ENCODE assay signal across 8 cellular contexts in genomic region chr12:53378705-53379388, GRCh38. TPM values are rescaled to one million over a fixed set of nuclear protein-coding genes. Genes with fewer than 3 reads are reported as not detected.
DNase-seq lines count a peak whose midpoint lies in the region; ATAC-seq, FAIRE-seq and TF ChIP-seq lines count a peak whose summit lies in the region.

No MANE protein-coding gene starts in this region.

- BruUV-seq in HepG2 (replicated peaks; lab: Mats Ljungman, UMichigan): TSS peak; percentile 71

- H3K9me3 ChIP-seq in HepG2 (ENCODE audit: low read length): no peaks in the 10 kb centered on the region

- H2AFZ ChIP-seq in HepG2 (ENCODE audit: low read length): peak overlapping the region; percentile 77

- peak overlapping the region; percentile 63 for H3K27ac ChIP-seq in HepG2 (ENCODE audit: extremely low read length, insufficient read depth, low read length)

- no peaks in the 10 kb centered on the region for H3K9me3 Mint-ChIP-seq in WTC11
- no peaks in the 10 kb centered on the region for H3K9me3 Mint-ChIP-seq in activated T-cell treated with anti-CD3 and anti-CD28 coated beads, Interleukin-2, amount 50 U/mL, for 4 hours

- peaks cover 15 to 21% of the 10 kb centered on the region in 2 experiments for H3K36me3 ChIP-seq in HepG2 (replicated peaks in 1 of 2; ENCODE audit: control insufficient read depth in 1 of 2, insufficient read depth in 2 of 2, low read length in 2 of 2)

- TF ChIP-seq EP300 in HepG2 (IDR thresholded peaks at IDR 0.05; ENCODE audit: low read depth in 2 of 2, low read length in 2 of 2) (no peak), HepG2 (CRISPR knock-in tag; IDR thresholded peaks at IDR 0.05; ENCODE audit: borderline replicate concordance) (no peak)

- POLR2A ChIA-PET in HEK293T (lab: Yijun Ruan, JAX): interaction anchor here (0.6 to 2.9 kb wide), 36 partner anchors 9 to 372 kb away, joined by 3 to 32 read pairs (median 5); partner anchors contain the start of genes AAAS, CSAD, ESPL1 and PFDN5
- POLR2A ChIA-PET in WTC11 (lab: Charles Lee): interaction anchor here (0.8 to 1.7 kb wide), 7 partner anchors 26 to 120 kb away, joined by 5 to 11 read pairs (median 7); partner anchors contain the start of genes AAAS, MAP3K12 and PRR13
- POLR2A ChIA-PET in HepG2 (lab: Yijun Ruan, JAX): interaction anchor here (0.6 to 2.7 kb wide), 23 partner anchors 10 to 300 kb away, joined by 3 to 24 read pairs (median 5); partner anchors contain the start of genes AAAS, CSAD, ESPL1 and MAP3K12

- TF ChIP-seq RAD21 in HepG2 (CRISPR knock-in tag; IDR thresholded peaks at IDR 0.05): peak; percentile 28; the same call in 1 of the 2 replicates

- H3K4me3 ChIP-seq in HepG2 (replicated peaks in 1 of 3; ENCODE audit: insufficient read depth in 1 of 3, low read depth in 2 of 3, low read length in 3 of 3): no peak overlapping the region

- TF ChIP-seq CTCF in WTC11 (IDR thresholded peaks at IDR 0.05) (no peak), HepG2 (CRISPR knock-in tag; IDR thresholded peaks at IDR 0.05) (no peak), GM13977 (IDR thresholded peaks at IDR 0.05; ENCODE audit: extremely low read depth, insufficient read depth, missing control alignments) (no peak)

- peaks cover 25% of the 10 kb centered on the region for H3K36me3 Mint-ChIP-seq in WTC11
- peaks cover 24% of the 10 kb centered on the region for H3K36me3 Mint-ChIP-seq in activated T-cell treated with anti-CD3 and anti-CD28 coated beads, Interleukin-2, amount 50 U/mL, for 4 hours (ENCODE audit: insufficient read depth)

- CTCF ChIA-PET in HEK293T (lab: Yijun Ruan, JAX): interaction anchor here (0.6 to 2.7 kb wide), 6 partner anchors 23 to 122 kb away, joined by 3 to 17 read pairs (median 8); partner anchors contain the start of genes AAAS and TARBP2
- CTCF ChIA-PET in WTC11 (lab: Charles Lee): interaction anchor here (0.7 to 8.7 kb wide), 18 partner anchors 9 to 325 kb away, joined by 3 to 103 read pairs (median 6); partner anchors contain the start of genes AAAS and IGFBP6
- CTCF ChIA-PET in HepG2 (lab: Yijun Ruan, JAX; ENCODE audit: low intra/inter-chr PET ratio, low total read pairs): no interaction called here

- no peaks in the 10 kb centered on the region; a peak in 1 of 5 replicates for H3K27me3 ChIP-seq in HepG2 (ENCODE audit: control insufficient read depth in 1 of 2, insufficient read depth in 2 of 2, low read length in 2 of 2)

- no peak overlapping the region for H3K4me2 ChIP-seq in HepG2 (ENCODE audit: low read depth, low read length)

- no peaks in the 10 kb centered on the region for H4K20me1 ChIP-seq in HepG2 (ENCODE audit: insufficient read depth, low read length)

- DNase-seq in ACHN: peak; percentile 25
- no peak for DNase-seq in HEK293T (ENCODE audit: extremely low spot score)
- DNase-seq in WTC11 (ENCODE audit: low spot score): no peak
- DNase-seq in HepG2 (ENCODE audit: low spot score): no peak
- no peak for DNase-seq in activated gamma-delta T cell (lab: John Stamatoyannopoulos, UW)
- DNase-seq in GM13977 (ENCODE audit: low spot score): no peak
- DNase-seq in activated T-cell treated with anti-CD3 and anti-CD28 coated beads, Interleukin-2, amount 50 U/mL, for 4 hours: no peak

- peaks cover 45% of the 10 kb centered on the region for H3K4me1 ChIP-seq in HepG2 (ENCODE audit: insufficient read depth, low read length)

- peaks cover 3% of the 10 kb centered on the region; the same call in 1 of the 2 replicates for H3K27me3 Mint-ChIP-seq in WTC11 (ENCODE audit: low read depth)
- no peaks in the 10 kb centered on the region for H3K27me3 Mint-ChIP-seq in activated T-cell treated with anti-CD3 and anti-CD28 coated beads, Interleukin-2, amount 50 U/mL, for 4 hours (ENCODE audit: low read depth)

- intact Hi-C loops in HepG2 (cut with micrococcal nuclease; ENCODE audit: unreplicated experiment): no loop called here

- in situ Hi-C loops in ACHN (cut with HindIII; ENCODE audit: low pct_ligation_motif_present, low pct_unique_long_range_greater_than_20kb, low sequenced_read_pairs) (no loop called here), HepG2 (cut with HindIII; ENCODE audit: extremely low pct_ligation_motif_present, low pct_unique_long_range_greater_than_20kb) (no loop called here), GM13977 (cut with MboI; ENCODE audit: low pct_unique_long_range_greater_than_20kb, low sequenced_read_pairs, unreplicated experiment) (no loop called here)

- no peak for TF ChIP-seq POLR2A in HepG2 (IDR thresholded peaks at IDR 0.05; ENCODE audit: insufficient read depth in 1 of 2, low read depth in 2 of 2, low read length in 2 of 2)

- FAIRE-seq in HepG2 (lab: Jason Lieb, UNC): no peak

- no peak for ATAC-seq in WTC11
- no peak for ATAC-seq in HepG2
- ATAC-seq in activated T-cell treated with anti-CD3 and anti-CD28 coated beads, Interleukin-2, amount 50 U/mL, for 4 hours: no peak
- ATAC-seq in GM21367 (IDR thresholded peaks at IDR 0.05; ENCODE audit: unreplicated experiment): no peak

- H3K4me3 Mint-ChIP-seq in WTC11: no peak overlapping the region
- H3K4me3 Mint-ChIP-seq in activated T-cell treated with anti-CD3 and anti-CD28 coated beads, Interleukin-2, amount 50 U/mL, for 4 hours: no peak overlapping the region

- H3K79me2 ChIP-seq in HepG2 (ENCODE audit: insufficient read depth, low read length): peaks cover 24% of the 10 kb centered on the region

- WGBS in HepG2 (ENCODE audit: low lambda C conversion rate): 98% methylated on average over 23 of the region's 23 CpGs

- no peak overlapping the region; the same call in 1 of the 2 replicates for H3K9ac ChIP-seq in HepG2 (ENCODE audit: insufficient read depth, low read depth, low read length)

- H3K4me1 Mint-ChIP-seq in WTC11: peaks cover 27% of the 10 kb centered on the region
- peaks cover 33% of the 10 kb centered on the region for H3K4me1 Mint-ChIP-seq in activated T-cell treated with anti-CD3 and anti-CD28 coated beads, Interleukin-2, amount 50 U/mL, for 4 hours (ENCODE audit: low read depth)

- no peak overlapping the region for H3K27ac Mint-ChIP-seq in WTC11

RNA-seq across cellular contexts. Expression of gene SP1, which starts 1.1 kb away (rescaled TPM):
- total RNA-seq in WTC11 (2021) (77.3 to 87.2 TPM (median 79.4 TPM) in 3 replicates), HepG2 (2016; rRNA removed; fragmentation: Illumina TruSeq; extraction: Trizol) (27.5 and 46.7 TPM in 2 replicates)
- 3.0 and 3.4 TPM in 2 replicates for total RNA-seq in HepG2 (2016; cell fraction: cytosol; rRNA removed; fragmentation: Illumina TruSeq; extraction: Trizol; ENCODE audit: low read depth)
- total RNA-seq in HepG2 (2016; cell fraction: insoluble cytoplasmic fraction; rRNA removed; fragmentation: Illumina TruSeq; extraction: Trizol): 29.7 and 40.6 TPM in 2 replicates
- total RNA-seq in HepG2 (2016; cell fraction: membrane; rRNA removed; fragmentation: Illumina TruSeq; extraction: Trizol): 13.8 and 14.7 TPM in 2 replicates
- total RNA-seq in HepG2 (2016; cell fraction: nucleus; rRNA removed; fragmentation: Illumina TruSeq; extraction: Trizol): 23.5 and 24.3 TPM in 2 replicates
- polyA plus RNA-seq in HepG2 (2011; rRNA removed): 26.5 and 27.3 TPM in 2 replicates
- 18.2 TPM in 2 replicates for polyA plus RNA-seq in HepG2 (2011; cell fraction: cytosol; rRNA removed)
- polyA plus RNA-seq in HepG2 (2011; cell fraction: nucleus; rRNA removed): 30.1 and 31.9 TPM in 2 replicates
- polyA plus RNA-seq in HepG2 (2012): 14.7 and 15.8 TPM in 2 replicates
- polyA plus RNA-seq in HepG2 (2016; cell fraction: cytosol; fragmentation: Illumina TruSeq; extraction: Trizol; ENCODE audit: low read depth): 0.63 and 0.79 TPM in 2 replicates
- 22.5 and 22.9 TPM in 2 replicates for polyA plus RNA-seq in HepG2 (2016; cell fraction: insoluble cytoplasmic fraction; fragmentation: Illumina TruSeq; extraction: Trizol; ENCODE audit: low read depth)
- 2.7 and 3.3 TPM in 2 replicates for polyA plus RNA-seq in HepG2 (2016; cell fraction: membrane; fragmentation: Illumina TruSeq; extraction: Trizol; ENCODE audit: low read depth)
- 25.6 and 29.7 TPM in 2 replicates for polyA plus RNA-seq in HepG2 (2016; cell fraction: nucleus; fragmentation: Illumina TruSeq; extraction: Trizol; ENCODE audit: insufficient read depth, low read depth)
- 128 and 335 TPM in 2 replicates for polyA minus RNA-seq in HepG2 (2011; rRNA and poly(A)+ RNA removed; ENCODE audit: low replicate concordance)
- polyA minus RNA-seq in HepG2 (2011; cell fraction: cytosol; rRNA and poly(A)+ RNA removed): 38.1 and 39.5 TPM in 2 replicates
- 31.4 and 32.7 TPM in 2 replicates for polyA minus RNA-seq in HepG2 (2011; cell fraction: nucleus; rRNA and poly(A)+ RNA removed)
- total RNA-seq in activated T-cell treated with anti-CD3 and anti-CD28 coated beads, Interleukin-2, amount 50 U/mL, for 4 hours: 10 to 100 TPM; 61.9 to 64.6 (median 63.5) TPM

RNA-seq across cellular contexts. Expression of gene SP7, which starts 42.7 kb away (rescaled TPM):
- total RNA-seq in WTC11 (2021) (0.09 TPM in 1 of 3 replicates, not detected in the others), HepG2 (2016; rRNA removed; fragmentation: Illumina TruSeq; extraction: Trizol) (not detected in 2 replicates)
- not detected in 2 replicates for total RNA-seq in HepG2 (2016; cell fraction: cytosol; rRNA removed; fragmentation: Illumina TruSeq; extraction: Trizol; ENCODE audit: low read depth)
- not detected in 2 replicates for total RNA-seq in HepG2 (2016; cell fraction: insoluble cytoplasmic fraction; rRNA removed; fragmentation: Illumina TruSeq; extraction: Trizol)
- not detected in 2 replicates for total RNA-seq in HepG2 (2016; cell fraction: membrane; rRNA removed; fragmentation: Illumina TruSeq; extraction: Trizol)
- not detected in 2 replicates for total RNA-seq in HepG2 (2016; cell fraction: nucleus; rRNA removed; fragmentation: Illumina TruSeq; extraction: Trizol)
- polyA plus RNA-seq in HepG2 (2011; rRNA removed): not detected in 2 replicates
- not detected in 2 replicates for polyA plus RNA-seq in HepG2 (2011; cell fraction: cytosol; rRNA removed)
- polyA plus RNA-seq in HepG2 (2011; cell fraction: nucleus; rRNA removed): not detected in 2 replicates
- polyA plus RNA-seq in HepG2 (2012): not detected in 2 replicates
- polyA plus RNA-seq in HepG2 (2016; cell fraction: cytosol; fragmentation: Illumina TruSeq; extraction: Trizol; ENCODE audit: low read depth): not detected in 2 replicates
- polyA plus RNA-seq in HepG2 (2016; cell fraction: insoluble cytoplasmic fraction; fragmentation: Illumina TruSeq; extraction: Trizol; ENCODE audit: low read depth): not detected in 2 replicates
- polyA plus RNA-seq in HepG2 (2016; cell fraction: membrane; fragmentation: Illumina TruSeq; extraction: Trizol; ENCODE audit: low read depth): not detected in 2 replicates
- polyA plus RNA-seq in HepG2 (2016; cell fraction: nucleus; fragmentation: Illumina TruSeq; extraction: Trizol; ENCODE audit: insufficient read depth, low read depth): not detected in 2 replicates
- polyA minus RNA-seq in HepG2 (2011; rRNA and poly(A)+ RNA removed; ENCODE audit: low replicate concordance): not detected in 2 replicates
- not detected in 2 replicates for polyA minus RNA-seq in HepG2 (2011; cell fraction: cytosol; rRNA and poly(A)+ RNA removed)
- not detected in 2 replicates for polyA minus RNA-seq in HepG2 (2011; cell fraction: nucleus; rRNA and poly(A)+ RNA removed)
- not detected for total RNA-seq in activated T-cell treated with anti-CD3 and anti-CD28 coated beads, Interleukin-2, amount 50 U/mL, for 4 hours

RNA-seq across cellular contexts. Expression of gene AMHR2, which starts 44.8 kb away (rescaled TPM):
- total RNA-seq in WTC11 (2021): not detected in 3 replicates
- total RNA-seq in HepG2 (2016; rRNA removed; fragmentation: Illumina TruSeq; extraction: Trizol): 0.58 and 0.90 TPM in 2 replicates
- 0.44 and 0.81 TPM in 2 replicates for total RNA-seq in HepG2 (2016; cell fraction: cytosol; rRNA removed; fragmentation: Illumina TruSeq; extraction: Trizol; ENCODE audit: low read depth)
- 0.45 and 1.1 TPM in 2 replicates for total RNA-seq in HepG2 (2016; cell fraction: insoluble cytoplasmic fraction; rRNA removed; fragmentation: Illumina TruSeq; extraction: Trizol)
- total RNA-seq in HepG2 (2016; cell fraction: membrane; rRNA removed; fragmentation: Illumina TruSeq; extraction: Trizol): 0.59 and 0.83 TPM in 2 replicates
- total RNA-seq in HepG2 (2016; cell fraction: nucleus; rRNA removed; fragmentation: Illumina TruSeq; extraction: Trizol): 0.37 TPM in 1 of 2 replicates, not detected in the other
- 0.24 and 0.50 TPM in 2 replicates for polyA plus RNA-seq in HepG2 (2011; rRNA removed)
- polyA plus RNA-seq in HepG2 (2011; cell fraction: cytosol; rRNA removed): 0.37 and 0.81 TPM in 2 replicates
- polyA plus RNA-seq in HepG2 (2011; cell fraction: nucleus; rRNA removed): 0.80 and 0.90 TPM in 2 replicates
- polyA plus RNA-seq in HepG2 (2012): 0.15 and 0.21 TPM in 2 replicates
- 0.43 and 0.48 TPM in 2 replicates for polyA plus RNA-seq in HepG2 (2016; cell fraction: cytosol; fragmentation: Illumina TruSeq; extraction: Trizol; ENCODE audit: low read depth)
- 0.48 and 1.4 TPM in 2 replicates for polyA plus RNA-seq in HepG2 (2016; cell fraction: insoluble cytoplasmic fraction; fragmentation: Illumina TruSeq; extraction: Trizol; ENCODE audit: low read depth)
- 0.47 and 0.73 TPM in 2 replicates for polyA plus RNA-seq in HepG2 (2016; cell fraction: membrane; fragmentation: Illumina TruSeq; extraction: Trizol; ENCODE audit: low read depth)
- 0.80 and 0.85 TPM in 2 replicates for polyA plus RNA-seq in HepG2 (2016; cell fraction: nucleus; fragmentation: Illumina TruSeq; extraction: Trizol; ENCODE audit: insufficient read depth, low read depth)
- 0.49 and 0.66 TPM in 2 replicates for polyA minus RNA-seq in HepG2 (2011; rRNA and poly(A)+ RNA removed; ENCODE audit: low replicate concordance)
- polyA minus RNA-seq in HepG2 (2011; cell fraction: cytosol; rRNA and poly(A)+ RNA removed): not detected in 2 replicates
- polyA minus RNA-seq in HepG2 (2011; cell fraction: nucleus; rRNA and poly(A)+ RNA removed): 0.25 and 0.64 TPM in 2 replicates
- not detected for total RNA-seq in activated T-cell treated with anti-CD3 and anti-CD28 coated beads, Interleukin-2, amount 50 U/mL, for 4 hours

RNA-seq across cellular contexts. Expression of gene AAAS, which starts 57.4 kb away (rescaled TPM):
- 95.8 to 104 TPM (median 98.9 TPM) in 3 replicates for total RNA-seq in WTC11 (2021)
- total RNA-seq in HepG2 (2016; rRNA removed; fragmentation: Illumina TruSeq; extraction: Trizol): 47.6 and 49.9 TPM in 2 replicates
- 6.3 and 7.4 TPM in 2 replicates for total RNA-seq in HepG2 (2016; cell fraction: cytosol; rRNA removed; fragmentation: Illumina TruSeq; extraction: Trizol; ENCODE audit: low read depth)
- total RNA-seq in HepG2 (2016; cell fraction: insoluble cytoplasmic fraction; rRNA removed; fragmentation: Illumina TruSeq; extraction: Trizol): 49.9 and 52.5 TPM in 2 replicates
- total RNA-seq in HepG2 (2016; cell fraction: membrane; rRNA removed; fragmentation: Illumina TruSeq; extraction: Trizol): 10.6 and 11.1 TPM in 2 replicates
- 41.2 and 46.6 TPM in 2 replicates for total RNA-seq in HepG2 (2016; cell fraction: nucleus; rRNA removed; fragmentation: Illumina TruSeq; extraction: Trizol)
- 52.0 and 54.0 TPM in 2 replicates for polyA plus RNA-seq in HepG2 (2011; rRNA removed)
- 37.5 and 46.8 TPM in 2 replicates for polyA plus RNA-seq in HepG2 (2011; cell fraction: cytosol; rRNA removed)
- polyA plus RNA-seq in HepG2 (2011; cell fraction: nucleus; rRNA removed): 182 and 197 TPM in 2 replicates
- 40.1 and 43.3 TPM in 2 replicates for polyA plus RNA-seq in HepG2 (2012)
- 6.0 and 6.9 TPM in 2 replicates for polyA plus RNA-seq in HepG2 (2016; cell fraction: cytosol; fragmentation: Illumina TruSeq; extraction: Trizol; ENCODE audit: low read depth)
- 54.2 and 64.7 TPM in 2 replicates for polyA plus RNA-seq in HepG2 (2016; cell fraction: insoluble cytoplasmic fraction; fragmentation: Illumina TruSeq; extraction: Trizol; ENCODE audit: low read depth)
- polyA plus RNA-seq in HepG2 (2016; cell fraction: membrane; fragmentation: Illumina TruSeq; extraction: Trizol; ENCODE audit: low read depth): 9.0 and 9.4 TPM in 2 replicates
- polyA plus RNA-seq in HepG2 (2016; cell fraction: nucleus; fragmentation: Illumina TruSeq; extraction: Trizol; ENCODE audit: insufficient read depth, low read depth): 70.0 and 70.8 TPM in 2 replicates
- 115 and 225 TPM in 2 replicates for polyA minus RNA-seq in HepG2 (2011; rRNA and poly(A)+ RNA removed; ENCODE audit: low replicate concordance)
- polyA minus RNA-seq in HepG2 (2011; cell fraction: cytosol; rRNA and poly(A)+ RNA removed): 21.9 and 28.0 TPM in 2 replicates
- polyA minus RNA-seq in HepG2 (2011; cell fraction: nucleus; rRNA and poly(A)+ RNA removed): 39.3 and 48.9 TPM in 2 replicates
- total RNA-seq in activated T-cell treated with anti-CD3 and anti-CD28 coated beads, Interleukin-2, amount 50 U/mL, for 4 hours: 10 to 100 TPM; 84.6 to 95.9 (median 91.2) TPM
